1 cellular context compared by ENCODE assay signal in genomic region chr1:243255791-243256512, GRCh38.
TF ChIP-seq lines count a peak whose summit lies in the region.

Gene SDCCAG8, plus strand, starts transcription at chr1:243256041. Its CDS starts 133 bp downstream, at chr1:243256174.

TF ChIP-seq in HepG2, 621 proteins besides CTCF, POLR2A, EP300 and RAD21 (continued from another document and continues in another):
- no peak for TF ChIP-seq ZNF407 (CRISPR knock-in tag; IDR thresholded peaks at IDR 0.05; ENCODE audit: not compliant biosample characterization)
- TF ChIP-seq ZZZ3 (CRISPR knock-in tag; IDR thresholded peaks at IDR 0.05; ENCODE audit: borderline replicate concordance): peak; percentile 64; the same call in 1 of the 2 replicates
- 0 out of 2 replicates have a peak, but pooled peaks have one; percentile 35 for TF ChIP-seq MXD4 (CRISPR knock-in tag; IDR thresholded peaks at IDR 0.05)
- 0 out of 2 replicates have a peak, but pooled peaks have one; percentile 50 for TF ChIP-seq HNRNPL (IDR thresholded peaks at IDR 0.05; ENCODE audit: low read depth, low read length)
- peak; percentile 82 for TF ChIP-seq ZNF430 (CRISPR knock-in tag; IDR thresholded peaks at IDR 0.05)
- TF ChIP-seq ZNF652 (CRISPR knock-in tag; IDR thresholded peaks at IDR 0.05; ENCODE audit: borderline replicate concordance, low read depth): no peak
- TF ChIP-seq ZUFSP (CRISPR knock-in tag; IDR thresholded peaks at IDR 0.05; ENCODE audit: borderline replicate concordance): no peak
- peak; percentile 67 for TF ChIP-seq YEATS4 (CRISPR knock-in tag; IDR thresholded peaks at IDR 0.05; ENCODE audit: borderline replicate concordance)
- TF ChIP-seq ZNF709 (CRISPR knock-in tag; IDR thresholded peaks at IDR 0.05): peak; percentile 79; the same call in 1 of the 2 replicates
- TF ChIP-seq IRF9 (CRISPR knock-in tag; IDR thresholded peaks at IDR 0.05; ENCODE audit: borderline replicate concordance): 0 out of 2 replicates have a peak, but pooled peaks have one; percentile 69
- no peak for TF ChIP-seq TARDBP (CRISPR knock-in tag; IDR thresholded peaks at IDR 0.05)
- peak; percentile 61; the same call in 1 of the 2 replicates for TF ChIP-seq TBX2 (CRISPR knock-in tag; IDR thresholded peaks at IDR 0.05; ENCODE audit: borderline replicate concordance)
- peak; percentile 31; the same call in 1 of the 2 replicates for TF ChIP-seq GABPA (IDR thresholded peaks at IDR 0.05; ENCODE audit: low read depth, low read length)
- peak; percentile 1; the same call in 1 of the 2 replicates for TF ChIP-seq GABPA (CRISPR knock-in tag; IDR thresholded peaks at IDR 0.05; ENCODE audit: low read depth)
- TF ChIP-seq ZFP91 (CRISPR knock-in tag; IDR thresholded peaks at IDR 0.05; ENCODE audit: borderline replicate concordance): peak; percentile 21; the same call in 1 of the 2 replicates
- TF ChIP-seq TRAFD1 (CRISPR knock-in tag; IDR thresholded peaks at IDR 0.05; ENCODE audit: borderline replicate concordance): peak; percentile 31; the same call in 1 of the 2 replicates
- TF ChIP-seq ZKSCAN5 (CRISPR knock-in tag; IDR thresholded peaks at IDR 0.05): no peak
- 0 out of 2 replicates have a peak, but pooled peaks have one; percentile 35 for TF ChIP-seq SNAPC2 (CRISPR knock-in tag; IDR thresholded peaks at IDR 0.05)
- TF ChIP-seq AHDC1 (CRISPR knock-in tag; IDR thresholded peaks at IDR 0.05; ENCODE audit: borderline replicate concordance): no peak
- peak; percentile 91; the same call in 1 of the 2 replicates for TF ChIP-seq ZNF780A (CRISPR knock-in tag; IDR thresholded peaks at IDR 0.05)
- TF ChIP-seq PHF20 (CRISPR knock-in tag; IDR thresholded peaks at IDR 0.05): peak; percentile 83
- TF ChIP-seq SP2 (CRISPR knock-in tag; IDR thresholded peaks at IDR 0.05): peak; percentile 72
- no peak for TF ChIP-seq RXRA (CRISPR knock-in tag; IDR thresholded peaks at IDR 0.05)
- no peak for TF ChIP-seq AGO2 (optimal IDR thresholded peaks at IDR 0.05; ENCODE audit: low read depth, low read length)
- peak; percentile 88; the same call in 1 of the 2 replicates for TF ChIP-seq ZNF607 (CRISPR knock-in tag; IDR thresholded peaks at IDR 0.05; ENCODE audit: borderline replicate concordance)
- 0 out of 2 replicates have a peak, but pooled peaks have one; percentile 18 for TF ChIP-seq ZNF121 (CRISPR knock-in tag; IDR thresholded peaks at IDR 0.05)
- TF ChIP-seq NFKB2 (CRISPR knock-in tag; IDR thresholded peaks at IDR 0.05; ENCODE audit: borderline replicate concordance): peak; percentile 71; the same call in 1 of the 2 replicates
- TF ChIP-seq TBL1XR1 (IDR thresholded peaks at IDR 0.05; ENCODE audit: borderline replicate concordance, low read length, partially characterized antibody): peak; percentile 37
- peak; percentile 70 for TF ChIP-seq RBFOX2 (IDR thresholded peaks at IDR 0.05; ENCODE audit: low read depth, low read length)
- TF ChIP-seq CBX5 (CRISPR knock-in tag; IDR thresholded peaks at IDR 0.05; ENCODE audit: borderline replicate concordance): peak; percentile 16; the same call in 1 of the 2 replicates
- TF ChIP-seq ELF4 (CRISPR knock-in tag; IDR thresholded peaks at IDR 0.05; ENCODE audit: borderline replicate concordance): peak; percentile 68; the same call in 1 of the 2 replicates
- 0 out of 2 replicates have a peak, but pooled peaks have one; percentile 59 for TF ChIP-seq PBX3 (CRISPR knock-in tag; IDR thresholded peaks at IDR 0.05; ENCODE audit: borderline replicate concordance)
- TF ChIP-seq ZC3H4 (CRISPR knock-in tag; IDR thresholded peaks at IDR 0.05; ENCODE audit: borderline replicate concordance): no peak
- no peak for TF ChIP-seq RARA (CRISPR knock-in tag; IDR thresholded peaks at IDR 0.05)
- no peak for TF ChIP-seq ZNF75D (CRISPR knock-in tag; IDR thresholded peaks at IDR 0.05; ENCODE audit: borderline replicate concordance)
- 0 out of 2 replicates have a peak, but pooled peaks have one; percentile 32 for TF ChIP-seq ZNF451 (CRISPR knock-in tag; IDR thresholded peaks at IDR 0.05)
